14 cellular contexts compared by ENCODE assay signal in genomic region chr6:27761391-27761790, GRCh38.
DNase-seq lines count a peak whose midpoint lies in the region; ATAC-seq and TF ChIP-seq lines count a peak whose summit lies in the region.
"Had no signal": no experiment of that assay in that cellular context is flagged by ENCODE, and none has a peak within 500 bp of the region (broad histone marks: within the 10 kb centered on the region; RNA-seq: fewer than 3 reads in every experiment).

No MANE protein-coding gene starts in this region.

- H3K4me1 Mint-ChIP-seq in stimulated activated memory B cell treated with anti-CD40 and anti-IgM and Interleukin-4, amounts not matched to agents 10 μg/mL and 1 μg/mL and 100 μg/mL, for 72 hours = peaks cover 26% of the 10 kb centered on the region

- no peaks in the 10 kb centered on the region for H3K36me3 Mint-ChIP-seq in stimulated activated memory B cell treated with anti-CD40 and anti-IgM and Interleukin-4, amounts not matched to agents 10 μg/mL and 1 μg/mL and 100 μg/mL, for 72 hours
- H3K36me3 Mint-ChIP-seq: CD8-positive, alpha-beta T cell had no signal

- no peak for TF ChIP-seq CTCF in dorsolateral prefrontal cortex (IDR thresholded peaks at IDR 0.05 in 54 of 56, conservative IDR thresholded peaks at IDR 0.05 in 2 of 56; ENCODE audit: low read depth in 1 of 56, partially characterized antibody in 56 of 56)

- H3K27me3 ChIP-seq in NT2/D1 (ENCODE audit: insufficient read depth, insufficient read length) (peaks cover 96% of the 10 kb centered on the region), dorsolateral prefrontal cortex (peaks cover 0 to 83% (median 39%) of the 10 kb centered on the region in 45 donors)

- peaks cover 9% of the 10 kb centered on the region for H3K27me3 Mint-ChIP-seq in stimulated activated memory B cell treated with anti-CD40 and anti-IgM and Interleukin-4, amounts not matched to agents 10 μg/mL and 1 μg/mL and 100 μg/mL, for 72 hours
- H3K27me3 Mint-ChIP-seq: dendritic cell treated with granulocyte-macrophage colony-stimulating factor and Interleukin-4, amounts not matched to agents 40 ng/mL and 50 ng/mL, for 4 days had no signal

- H3K9me3 ChIP-seq in NT2/D1 (ENCODE audit: insufficient read depth, low read length) = no peaks in the 10 kb centered on the region
- H3K9me3 ChIP-seq: psoas muscle had no signal

- H3K9me3 Mint-ChIP-seq in stimulated activated memory B cell treated with anti-CD40 and anti-IgM and Interleukin-4, amounts not matched to agents 10 μg/mL and 1 μg/mL and 100 μg/mL, for 72 hours = no peaks in the 10 kb centered on the region
- H3K9me3 Mint-ChIP-seq: CD8-positive, alpha-beta T cell; dendritic cell treated with granulocyte-macrophage colony-stimulating factor and Interleukin-4, amounts not matched to agents 40 ng/mL and 50 ng/mL, for 4 days had no signal

- no peak overlapping the region for H3K9ac ChIP-seq in NT2/D1 (ENCODE audit: insufficient read length, low read depth)

- peak overlapping the region in 10 of 59 donors; percentile 3 to 83 (median 46) for H3K27ac ChIP-seq in dorsolateral prefrontal cortex
- H3K27ac ChIP-seq: psoas muscle had no signal

- H3K27ac Mint-ChIP-seq in stimulated activated memory B cell treated with anti-CD40 and anti-IgM and Interleukin-4, amounts not matched to agents 10 μg/mL and 1 μg/mL and 100 μg/mL, for 72 hours = no peak overlapping the region
- H3K27ac Mint-ChIP-seq: CD8-positive, alpha-beta T cell had no signal

- DNase-seq in CD1c-positive myeloid dendritic cell (ENCODE audit: extremely low spot score) (peak; percentile 27), NT2/D1 (ENCODE audit: low read depth, low spot score) (no peak), dorsolateral prefrontal cortex (peak in 1 of 10 donors; percentile 41), left colon (no peak)
- DNase-seq in activated effector memory CD4-positive, alpha-beta T cell treated with Interleukin-2 at 50 U/mL for 16 hours = no peak
- DNase-seq: activated effector memory CD4-positive, alpha-beta T cell treated with anti-CD3 and anti-CD28 coated beads, Interleukin-2, amount 50 U/mL, for 16 hours; NCI-H2029; psoas muscle; stimulated activated CD4-positive, alpha-beta T cell treated with anti-CD3 and anti-CD28 coated beads, Interleukin-4, amount 100 ng/mL, for 4 hours had no signal

- ATAC-seq in GM18511 (IDR thresholded peaks at IDR 0.05; ENCODE audit: unreplicated experiment) = peak; percentile 50
- ATAC-seq in left colon = no peak
- ATAC-seq in stimulated activated memory B cell treated with anti-CD40 and anti-IgM and Interleukin-4, amounts not matched to agents 10 μg/mL and 1 μg/mL and 100 μg/mL, for 72 hours = no peak
- no peak for ATAC-seq in SK-N-SH treated with all-trans-retinoic acid at 6 μM for 48 hours
- ATAC-seq: CD8-positive, alpha-beta T cell; psoas muscle had no signal

- H3K4me3 ChIP-seq in NT2/D1 (ENCODE audit: insufficient read length, low read depth) (peak overlapping the region; percentile 32), dorsolateral prefrontal cortex (peak overlapping the region in 40 of 59 donors; percentile 2 to 53 (median 29))
- H3K4me3 ChIP-seq: psoas muscle had no signal

- H3K4me3 Mint-ChIP-seq in stimulated activated memory B cell treated with anti-CD40 and anti-IgM and Interleukin-4, amounts not matched to agents 10 μg/mL and 1 μg/mL and 100 μg/mL, for 72 hours = no peak overlapping the region
- H3K4me3 Mint-ChIP-seq: CD8-positive, alpha-beta T cell; dendritic cell treated with granulocyte-macrophage colony-stimulating factor and Interleukin-4, amounts not matched to agents 40 ng/mL and 50 ng/mL, for 4 days had no signal

- no peaks in the 10 kb centered on the region for H3K36me3 ChIP-seq in NT2/D1 (ENCODE audit: insufficient read depth, insufficient read length, low read length)

- intact Hi-C loops in dorsolateral prefrontal cortex (cut with DNase I) = loop anchor here in 1 of 2 donors (5.0 kb wide), 1 partner anchor 91 kb away; no protein-coding TSS in a partner anchor
- intact Hi-C loops in left colon (cut with DNase I, micrococcal nuclease) = no loop called here

- H3K4me1 ChIP-seq in NT2/D1 (ENCODE audit: insufficient read depth, insufficient read length) = peaks cover 4% of the 10 kb centered on the region
- H3K4me1 ChIP-seq: psoas muscle had no signal

TF ChIP-seq in SK-N-SH treated with all-trans-retinoic acid at 6 μM for 48 hours, 23 proteins besides CTCF, POLR2A, EP300 and RAD21 (continues in another document):
- TF ChIP-seq TOX (CRISPR knock-in tag; IDR thresholded peaks at IDR 0.05; ENCODE audit: borderline replicate concordance) (no peak), CSDC2 (CRISPR knock-in tag; IDR thresholded peaks at IDR 0.05) (no peak), TCF4 (CRISPR knock-in tag; IDR thresholded peaks at IDR 0.05; ENCODE audit: borderline replicate concordance) (no peak), ZFP3 (CRISPR knock-in tag; IDR thresholded peaks at IDR 0.05) (no peak), ZNF70 (CRISPR knock-in tag; IDR thresholded peaks at IDR 0.05) (no peak), SNAI2 (CRISPR knock-in tag; IDR thresholded peaks at IDR 0.05) (no peak), GLIS3 (CRISPR knock-in tag; IDR thresholded peaks at IDR 0.05) (no peak), BACH2 (CRISPR knock-in tag; IDR thresholded peaks at IDR 0.05; ENCODE audit: borderline replicate concordance) (no peak), PPARA (CRISPR knock-in tag; IDR thresholded peaks at IDR 0.05; ENCODE audit: borderline replicate concordance) (no peak), ZNF8 (CRISPR knock-in tag; IDR thresholded peaks at IDR 0.05) (no peak), ZFP30 (CRISPR knock-in tag; IDR thresholded peaks at IDR 0.05) (no peak), OSR1 (CRISPR knock-in tag; IDR thresholded peaks at IDR 0.05) (no peak)
- TF ChIP-seq, protein P1, sequence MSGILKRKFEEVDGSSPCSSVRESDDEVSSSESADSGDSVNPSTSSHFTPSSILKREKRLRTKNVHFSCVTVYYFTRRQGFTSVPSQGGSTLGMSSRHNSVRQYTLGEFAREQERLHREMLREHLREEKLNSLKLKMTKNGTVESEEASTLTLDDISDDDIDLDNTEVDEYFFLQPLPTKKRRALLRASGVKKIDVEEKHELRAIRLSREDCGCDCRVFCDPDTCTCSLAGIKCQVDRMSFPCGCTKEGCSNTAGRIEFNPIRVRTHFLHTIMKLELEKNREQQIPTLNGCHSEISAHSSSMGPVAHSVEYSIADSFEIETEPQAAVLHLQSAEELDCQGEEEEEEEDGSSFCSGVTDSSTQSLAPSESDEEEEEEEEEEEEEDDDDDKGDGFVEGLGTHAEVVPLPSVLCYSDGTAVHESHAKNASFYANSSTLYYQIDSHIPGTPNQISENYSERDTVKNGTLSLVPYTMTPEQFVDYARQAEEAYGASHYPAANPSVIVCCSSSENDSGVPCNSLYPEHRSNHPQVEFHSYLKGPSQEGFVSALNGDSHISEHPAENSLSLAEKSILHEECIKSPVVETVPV (CRISPR knock-in tag; IDR thresholded peaks at IDR 0.05) = no peak
- TF ChIP-seq, protein P2, sequence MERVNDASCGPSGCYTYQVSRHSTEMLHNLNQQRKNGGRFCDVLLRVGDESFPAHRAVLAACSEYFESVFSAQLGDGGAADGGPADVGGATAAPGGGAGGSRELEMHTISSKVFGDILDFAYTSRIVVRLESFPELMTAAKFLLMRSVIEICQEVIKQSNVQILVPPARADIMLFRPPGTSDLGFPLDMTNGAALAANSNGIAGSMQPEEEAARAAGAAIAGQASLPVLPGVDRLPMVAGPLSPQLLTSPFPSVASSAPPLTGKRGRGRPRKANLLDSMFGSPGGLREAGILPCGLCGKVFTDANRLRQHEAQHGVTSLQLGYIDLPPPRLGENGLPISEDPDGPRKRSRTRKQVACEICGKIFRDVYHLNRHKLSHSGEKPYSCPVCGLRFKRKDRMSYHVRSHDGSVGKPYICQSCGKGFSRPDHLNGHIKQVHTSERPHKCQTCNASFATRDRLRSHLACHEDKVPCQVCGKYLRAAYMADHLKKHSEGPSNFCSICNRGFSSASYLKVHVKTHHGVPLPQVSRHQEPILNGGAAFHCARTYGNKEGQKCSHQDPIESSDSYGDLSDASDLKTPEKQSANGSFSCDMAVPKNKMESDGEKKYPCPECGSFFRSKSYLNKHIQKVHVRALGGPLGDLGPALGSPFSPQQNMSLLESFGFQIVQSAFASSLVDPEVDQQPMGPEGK (CRISPR knock-in tag; IDR thresholded peaks at IDR 0.05; ENCODE audit: borderline replicate concordance) = no peak
- TF ChIP-seq, protein P3, sequence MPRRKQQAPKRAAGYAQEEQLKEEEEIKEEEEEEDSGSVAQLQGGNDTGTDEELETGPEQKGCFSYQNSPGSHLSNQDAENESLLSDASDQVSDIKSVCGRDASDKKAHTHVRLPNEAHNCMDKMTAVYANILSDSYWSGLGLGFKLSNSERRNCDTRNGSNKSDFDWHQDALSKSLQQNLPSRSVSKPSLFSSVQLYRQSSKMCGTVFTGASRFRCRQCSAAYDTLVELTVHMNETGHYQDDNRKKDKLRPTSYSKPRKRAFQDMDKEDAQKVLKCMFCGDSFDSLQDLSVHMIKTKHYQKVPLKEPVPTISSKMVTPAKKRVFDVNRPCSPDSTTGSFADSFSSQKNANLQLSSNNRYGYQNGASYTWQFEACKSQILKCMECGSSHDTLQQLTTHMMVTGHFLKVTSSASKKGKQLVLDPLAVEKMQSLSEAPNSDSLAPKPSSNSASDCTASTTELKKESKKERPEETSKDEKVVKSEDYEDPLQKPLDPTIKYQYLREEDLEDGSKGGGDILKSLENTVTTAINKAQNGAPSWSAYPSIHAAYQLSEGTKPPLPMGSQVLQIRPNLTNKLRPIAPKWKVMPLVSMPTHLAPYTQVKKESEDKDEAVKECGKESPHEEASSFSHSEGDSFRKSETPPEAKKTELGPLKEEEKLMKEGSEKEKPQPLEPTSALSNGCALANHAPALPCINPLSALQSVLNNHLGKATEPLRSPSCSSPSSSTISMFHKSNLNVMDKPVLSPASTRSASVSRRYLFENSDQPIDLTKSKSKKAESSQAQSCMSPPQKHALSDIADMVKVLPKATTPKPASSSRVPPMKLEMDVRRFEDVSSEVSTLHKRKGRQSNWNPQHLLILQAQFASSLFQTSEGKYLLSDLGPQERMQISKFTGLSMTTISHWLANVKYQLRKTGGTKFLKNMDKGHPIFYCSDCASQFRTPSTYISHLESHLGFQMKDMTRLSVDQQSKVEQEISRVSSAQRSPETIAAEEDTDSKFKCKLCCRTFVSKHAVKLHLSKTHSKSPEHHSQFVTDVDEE (CRISPR knock-in tag; IDR thresholded peaks at IDR 0.05) = no peak
